15 cellular contexts compared by ENCODE assay signal in genomic region chr10:48466611-48467240, GRCh38.
DNase-seq lines count a peak whose midpoint lies in the region; ATAC-seq, FAIRE-seq and TF ChIP-seq lines count a peak whose summit lies in the region.
"Had no signal": no experiment of that assay in that cellular context is flagged by ENCODE, and none has a peak within 500 bp of the region (broad histone marks: within the 10 kb centered on the region; RNA-seq: fewer than 3 reads in every experiment).

No MANE protein-coding gene starts in this region.

- peaks cover 80% of the 10 kb centered on the region for H4K20me1 ChIP-seq in astrocyte (ENCODE audit: insufficient read depth, low read length)
- no peaks in the 10 kb centered on the region for H4K20me1 ChIP-seq in smooth muscle cell (ENCODE audit: low read depth)

- H3K4me3 ChIP-seq in astrocyte (ENCODE audit: insufficient read depth, low read depth, low read length) = no peak overlapping the region
- H3K4me3 ChIP-seq in iPS-15b (ENCODE audit: low read depth, low read length) = peak overlapping the region; percentile 49
- H3K4me3 ChIP-seq in smooth muscle cell = peak overlapping the region; percentile 16
- H3K4me3 ChIP-seq: uterus had no signal

- TF ChIP-seq CTCF in astrocyte (IDR thresholded peaks at IDR 0.05; ENCODE audit: insufficient read depth, low read depth, low read length) = no peak
- TF ChIP-seq CTCF in smooth muscle cell (IDR thresholded peaks at IDR 0.05; ENCODE audit: borderline replicate concordance, insufficient read depth, poor library complexity, severe bottlenecking) = no peak

- peak; percentile 3 for DNase-seq in activated T-cell treated with anti-CD3 and anti-CD28 coated beads, Interleukin-2, amount 50 U/mL, for 24 hours
- DNase-seq in activated T-cell treated with anti-CD3 and anti-CD28 coated beads for 4 hours = no peak
- DNase-seq in astrocyte (ENCODE audit: low read depth) = no peak
- DNase-seq in smooth muscle cell (lab: John Stamatoyannopoulos, UW; ENCODE audit: unreplicated experiment) = no peak
- DNase-seq in NCI-H2081 treated with DMSO at 0.1 percent for 48 hours (lab: John Stamatoyannopoulos, UW) = no peak
- no peak for DNase-seq in EL
- DNase-seq: activated CD8-positive, alpha-beta T cell treated with anti-CD3 and anti-CD28 coated beads, Interleukin-2, amount 10 ng/mL, durations not matched to agents 7 days and 5 days; hypothalamus; KG1; NCI-H2029 treated with DMSO at 0.1 percent for 48 hours had no signal

- no peaks in the 10 kb centered on the region for H3K27me3 ChIP-seq in astrocyte (ENCODE audit: insufficient read depth, low read length)
- peaks cover 10% of the 10 kb centered on the region for H3K27me3 ChIP-seq in iPS-15b (ENCODE audit: control insufficient read depth, insufficient read depth, low read length)
- H3K27me3 ChIP-seq in smooth muscle cell (ENCODE audit: low read depth) = peaks cover 21% of the 10 kb centered on the region
- H3K27me3 ChIP-seq: uterus had no signal

- FAIRE-seq in astrocyte (lab: Jason Lieb, UNC) = no peak

- ATAC-seq in GM18868 (IDR thresholded peaks at IDR 0.05; ENCODE audit: unreplicated experiment) = no peak
- ATAC-seq: activated CD8-positive, alpha-beta T cell treated with anti-CD3 and anti-CD28 coated beads, Interleukin-2, amount 10 ng/mL, durations not matched to agents 7 days and 5 days; sciatic nerve; T-cell had no signal

- peaks cover 4% of the 10 kb centered on the region for H3K36me3 ChIP-seq in astrocyte (ENCODE audit: insufficient read depth, low read length)
- peaks cover 3% of the 10 kb centered on the region for H3K36me3 ChIP-seq in iPS-15b (ENCODE audit: control insufficient read depth, insufficient read depth, low read length)
- no peaks in the 10 kb centered on the region for H3K36me3 ChIP-seq in smooth muscle cell (ENCODE audit: low read depth)
- H3K36me3 ChIP-seq: uterus had no signal

- no peaks in the 10 kb centered on the region for H3K27me3 Mint-ChIP-seq in activated T-cell treated with anti-CD3 and anti-CD28 coated beads, Interleukin-2, amount 50 U/mL, for 24 hours
- H3K27me3 Mint-ChIP-seq in astrocyte (ENCODE audit: low read depth, unreplicated experiment) = peaks cover 41% of the 10 kb centered on the region
- H3K27me3 Mint-ChIP-seq: T-cell had no signal

- no peaks in the 10 kb centered on the region for H3K4me1 Mint-ChIP-seq in activated T-cell treated with anti-CD3 and anti-CD28 coated beads, Interleukin-2, amount 50 U/mL, for 24 hours (ENCODE audit: low read depth)
- peaks cover 8% of the 10 kb centered on the region for H3K4me1 Mint-ChIP-seq in astrocyte (ENCODE audit: low read depth, unreplicated experiment)
- H3K4me1 Mint-ChIP-seq: T-cell had no signal

- H3F3A ChIP-seq in smooth muscle cell (ENCODE audit: low read depth) = no peaks in the 10 kb centered on the region

- peak overlapping the region; percentile 41 for H2AFZ ChIP-seq in astrocyte (ENCODE audit: low read depth, low read length)
- H2AFZ ChIP-seq in smooth muscle cell (ENCODE audit: low read depth) = no peak overlapping the region

- peaks cover 40% of the 10 kb centered on the region for H3K79me2 ChIP-seq in astrocyte (ENCODE audit: insufficient read depth, low read length)
- no peaks in the 10 kb centered on the region for H3K79me2 ChIP-seq in smooth muscle cell (ENCODE audit: low read depth)

- H3K4me2 ChIP-seq in astrocyte (ENCODE audit: low read length) = peak overlapping the region; percentile 75
- H3K4me2 ChIP-seq in smooth muscle cell = peak overlapping the region; percentile 58

- no peaks in the 10 kb centered on the region for H3K9me3 Mint-ChIP-seq in activated T-cell treated with anti-CD3 and anti-CD28 coated beads, Interleukin-2, amount 50 U/mL, for 24 hours
- H3K9me3 Mint-ChIP-seq in astrocyte (ENCODE audit: unreplicated experiment) = no peaks in the 10 kb centered on the region
- H3K9me3 Mint-ChIP-seq: T-cell had no signal

- H3K4me1 ChIP-seq in astrocyte (ENCODE audit: insufficient read depth, low read length) (peaks cover 13% of the 10 kb centered on the region), iPS-15b (ENCODE audit: control insufficient read depth, insufficient read depth, low read length) (no peaks in the 10 kb centered on the region), smooth muscle cell (ENCODE audit: low read depth) (peaks cover 14% of the 10 kb centered on the region)

- H3K4me3 Mint-ChIP-seq in activated T-cell treated with anti-CD3 and anti-CD28 coated beads, Interleukin-2, amount 50 U/mL, for 24 hours = no peak overlapping the region
- H3K4me3 Mint-ChIP-seq in astrocyte (ENCODE audit: unreplicated experiment) = no peak overlapping the region
- H3K4me3 Mint-ChIP-seq: activated CD8-positive, alpha-beta T cell treated with anti-CD3 and anti-CD28 coated beads, Interleukin-2, amount 10 ng/mL, durations not matched to agents 7 days and 5 days; T-cell had no signal

- no peak overlapping the region for H3K27ac Mint-ChIP-seq in activated T-cell treated with anti-CD3 and anti-CD28 coated beads, Interleukin-2, amount 50 U/mL, for 24 hours
- no peak overlapping the region for H3K27ac Mint-ChIP-seq in astrocyte (ENCODE audit: unreplicated experiment)
- H3K27ac Mint-ChIP-seq: activated CD8-positive, alpha-beta T cell treated with anti-CD3 and anti-CD28 coated beads, Interleukin-2, amount 10 ng/mL, durations not matched to agents 7 days and 5 days; T-cell had no signal

- no peaks in the 10 kb centered on the region for H3K36me3 Mint-ChIP-seq in activated T-cell treated with anti-CD3 and anti-CD28 coated beads, Interleukin-2, amount 50 U/mL, for 24 hours (ENCODE audit: low read depth)
- H3K36me3 Mint-ChIP-seq in astrocyte (ENCODE audit: low read depth, unreplicated experiment) = no peaks in the 10 kb centered on the region
- H3K36me3 Mint-ChIP-seq: T-cell had no signal

- H3K27ac ChIP-seq in astrocyte (ENCODE audit: low read depth, low read length) (no peak overlapping the region), smooth muscle cell (ENCODE audit: low read depth) (no peak overlapping the region)
- H3K27ac ChIP-seq: uterus had no signal

- H3K9ac ChIP-seq in astrocyte (ENCODE audit: low read length) (no peak overlapping the region), iPS-15b (ENCODE audit: low read depth, low read length) (no peak overlapping the region), smooth muscle cell (ENCODE audit: low read depth) (no peak overlapping the region)

- no peaks in the 10 kb centered on the region for H3K9me3 ChIP-seq in astrocyte (ENCODE audit: insufficient read depth, low read depth, low read length)
- no peaks in the 10 kb centered on the region for H3K9me3 ChIP-seq in iPS-15b (ENCODE audit: control insufficient read depth, insufficient read depth, low read length)
- H3K9me3 ChIP-seq in smooth muscle cell (replicated peaks; ENCODE audit: low read depth) = no peaks in the 10 kb centered on the region
- H3K9me3 ChIP-seq: uterus had no signal

- WGBS in smooth muscle cell (ENCODE audit: low lambda C conversion rate) = 28% methylated on average over 25 of the region's 43 CpGs
